8 cellular contexts compared by ENCODE assay signal in genomic region chr17:30695265-30695811, GRCh38.
DNase-seq lines count a peak whose midpoint lies in the region; ATAC-seq and TF ChIP-seq lines count a peak whose summit lies in the region.
"Not testable (repeated sequence)": the region's sequence is repeated elsewhere in the genome, so short reads cannot be mapped to it uniquely, and the experiment has no call there.

No MANE protein-coding gene starts in this region.

- H3K4me3 Mint-ChIP-seq in mesothelial cell of epicardium = not testable (repeated sequence)

- H3K79me1 ChIP-seq in IMR-90 (ENCODE audit: low read depth in 1 of 2, low read length in 2 of 2) = not testable (repeated sequence)

- not testable (repeated sequence) for H3K27me3 ChIP-seq in IMR-90 (ENCODE audit: control insufficient read depth, insufficient read depth, low read length); adipocyte (replicated peaks; ENCODE audit: control insufficient read depth, insufficient read depth, low read length)

- WGBS in IMR-90 (ENCODE audit: extremely low coverage in 2 of 2, insufficient read length in 1 of 2), 2 experiments = no CpG with 5 or more reads among the region's 1 CpG

- not testable (repeated sequence) for BruUV-seq in IMR-90 (replicated peaks; lab: Mats Ljungman, UMichigan)

- not testable (repeated sequence) for H3K4me3 ChIP-seq in IMR-90 (ENCODE audit: insufficient read depth, low read depth, low read length); choroid plexus epithelial cell (ENCODE audit: low read depth, low read length); fibroblast of villous mesenchyme (ENCODE audit: low read depth, low read length)
- peak overlapping the region; percentile 48 for H3K4me3 ChIP-seq in adipocyte (ENCODE audit: low read length)

- not testable (repeated sequence) for H3K23ac ChIP-seq in IMR-90 (ENCODE audit: low read depth, low read length)

- not testable (repeated sequence) for H3K27ac ChIP-seq in IMR-90 (ENCODE audit: insufficient read depth, low read length)

- H3K36me3 Mint-ChIP-seq in mesothelial cell of epicardium = not testable (repeated sequence)

- DNase-seq in A172 (ENCODE audit: low spot score) = peak; percentile 69
- DNase-seq in EL = peak; percentile 52
- DNase-seq in IMR-90 = peak; percentile 41
- peak; percentile 20 for DNase-seq in OCI-M1 (lab: John Stamatoyannopoulos, UW)
- DNase-seq in adipocyte (ENCODE audit: low read depth) = peak; percentile 66
- peak; percentile 64 for DNase-seq in choroid plexus epithelial cell (ENCODE audit: low read depth)
- peak; percentile 79 for DNase-seq in fibroblast of villous mesenchyme (ENCODE audit: low read depth)
- DNase-seq in mesothelial cell of epicardium (ENCODE audit: low spot score in 2 of 2, unreplicated experiment in 2 of 2) = not testable (repeated sequence)

- H4K8ac ChIP-seq in IMR-90 (ENCODE audit: low read depth in 2 of 2, low read length in 2 of 2) = not testable (repeated sequence)

- not testable (repeated sequence) for H3K4ac ChIP-seq in IMR-90 (ENCODE audit: low read depth, low read length)

- H3K4me2 ChIP-seq in IMR-90 (ENCODE audit: low read depth, low read length) = peak overlapping the region; percentile 69; the same call in 1 of the 2 replicates

- intact Hi-C loops in IMR-90 (cut with micrococcal nuclease) = loop anchor here (10.0 kb wide), 1 partner anchor 91 kb away; no protein-coding TSS in a partner anchor

- H3K14ac ChIP-seq in IMR-90 (replicated peaks; ENCODE audit: low read depth, low read length) = not testable (repeated sequence)

- not testable (repeated sequence) for H3K27me3 Mint-ChIP-seq in mesothelial cell of epicardium (ENCODE audit: low read depth)

- H3K18ac ChIP-seq in IMR-90 (ENCODE audit: low read depth, low read length) = not testable (repeated sequence)

- in situ Hi-C loops in IMR-90 (cut with MboI; ENCODE audit: low sequenced_read_pairs) = not testable (repeated sequence)

- peaks cover 20% of the 10 kb centered on the region for H3K4me1 Mint-ChIP-seq in mesothelial cell of epicardium

- not testable (repeated sequence) for H3K9me3 ChIP-seq in IMR-90 (ENCODE audit: control insufficient read depth, insufficient read depth, low read length); adipocyte (ENCODE audit: control insufficient read depth, low read length)

- not testable (repeated sequence) for H3K56ac ChIP-seq in IMR-90 (ENCODE audit: extremely low read depth, insufficient read depth, low read length)

- peak overlapping the region; percentile 80 for H3K27ac Mint-ChIP-seq in mesothelial cell of epicardium

- not testable (repeated sequence) for H3K9me1 ChIP-seq in IMR-90 (ENCODE audit: insufficient read depth, low read length)

- not testable (repeated sequence) for TF ChIP-seq RAD21 in IMR-90 (IDR thresholded peaks at IDR 0.05; ENCODE audit: low read length)

- POLR2A ChIA-PET in IMR-90 (lab: Charles Lee; ENCODE audit: unreplicated experiment) = not testable (repeated sequence)

- H2AK5ac ChIP-seq in IMR-90 (ENCODE audit: low read depth, low read length) = not testable (repeated sequence)

- H2AK9ac ChIP-seq in IMR-90 (replicated peaks; ENCODE audit: low read depth, low read length, poor library complexity) = not testable (repeated sequence)

- H3K9me3 Mint-ChIP-seq in mesothelial cell of epicardium = not testable (repeated sequence)

- not testable (repeated sequence) for H2BK15ac ChIP-seq in IMR-90 (ENCODE audit: low read depth, low read length)

- not testable (repeated sequence) for H4K91ac ChIP-seq in IMR-90 (ENCODE audit: insufficient read depth, low read depth, low read length)

- peaks cover 12% of the 10 kb centered on the region for H4K20me1 ChIP-seq in IMR-90 (ENCODE audit: insufficient read depth, low read length)

- H3K4me1 ChIP-seq in IMR-90 (ENCODE audit: control insufficient read depth, insufficient read depth, low read length) = not testable (repeated sequence)
- H3K4me1 ChIP-seq in adipocyte (ENCODE audit: control insufficient read depth, insufficient read depth, low read length) = peaks cover 18% of the 10 kb centered on the region

- H2AFZ ChIP-seq in IMR-90 (replicated peaks; ENCODE audit: low read length, poor library complexity) = not testable (repeated sequence)

- not testable (repeated sequence) for H2BK20ac ChIP-seq in IMR-90 (ENCODE audit: low read depth, low read length)

- TF ChIP-seq CTCF in IMR-90 (conservative IDR thresholded peaks at IDR 0.05; ENCODE audit: low read depth, low read length); choroid plexus epithelial cell (conservative IDR thresholded peaks at IDR 0.05; ENCODE audit: low read depth, low read length); fibroblast of villous mesenchyme (IDR thresholded peaks at IDR 0.05; ENCODE audit: insufficient read depth, low read depth, low read length); mesothelial cell of epicardium (IDR thresholded peaks at IDR 0.05; ENCODE audit: unreplicated experiment): not testable (repeated sequence)

- H2BK120ac ChIP-seq in IMR-90 (ENCODE audit: low read depth, low read length) = not testable (repeated sequence)

- not testable (repeated sequence) for H3K9ac ChIP-seq in IMR-90 (ENCODE audit: low read depth, low read length)
- peak overlapping the region; percentile 47 for H3K9ac ChIP-seq in adipocyte (ENCODE audit: low read length)

- peak; percentile 40 for ATAC-seq in IMR-90 (ENCODE audit: low read depth)

- H4K5ac ChIP-seq in IMR-90 (ENCODE audit: low read depth, low read length) = not testable (repeated sequence)

- not testable (repeated sequence) for H3K36me3 ChIP-seq in IMR-90 (ENCODE audit: control insufficient read depth, insufficient read depth, low read length); adipocyte (ENCODE audit: control insufficient read depth, insufficient read depth, low read length, severe bottlenecking)

- H2BK5ac ChIP-seq in IMR-90 (ENCODE audit: low read depth, low read length, poor library complexity, severe bottlenecking) = peak overlapping the region; percentile 11

- TF ChIP-seq POLR2A in IMR-90 (IDR thresholded peaks at IDR 0.05; ENCODE audit: low read depth, low read length) = not testable (repeated sequence)

- dilution Hi-C loops in IMR-90 (cut with HindIII; ENCODE audit: low sequenced_read_pairs, unreplicated experiment) = not testable (repeated sequence)

- CTCF ChIA-PET in IMR-90 (lab: Yijun Ruan, JAX) = not testable (repeated sequence)

TF ChIP-seq in IMR-90, 13 proteins besides CTCF, POLR2A, EP300 and RAD21:
- TF ChIP-seq CEBPB (IDR thresholded peaks at IDR 0.05; ENCODE audit: low read depth, low read length) = peak; percentile 76
